ENCODE assay signal across 8 cellular contexts in the genomic region with DNA sequence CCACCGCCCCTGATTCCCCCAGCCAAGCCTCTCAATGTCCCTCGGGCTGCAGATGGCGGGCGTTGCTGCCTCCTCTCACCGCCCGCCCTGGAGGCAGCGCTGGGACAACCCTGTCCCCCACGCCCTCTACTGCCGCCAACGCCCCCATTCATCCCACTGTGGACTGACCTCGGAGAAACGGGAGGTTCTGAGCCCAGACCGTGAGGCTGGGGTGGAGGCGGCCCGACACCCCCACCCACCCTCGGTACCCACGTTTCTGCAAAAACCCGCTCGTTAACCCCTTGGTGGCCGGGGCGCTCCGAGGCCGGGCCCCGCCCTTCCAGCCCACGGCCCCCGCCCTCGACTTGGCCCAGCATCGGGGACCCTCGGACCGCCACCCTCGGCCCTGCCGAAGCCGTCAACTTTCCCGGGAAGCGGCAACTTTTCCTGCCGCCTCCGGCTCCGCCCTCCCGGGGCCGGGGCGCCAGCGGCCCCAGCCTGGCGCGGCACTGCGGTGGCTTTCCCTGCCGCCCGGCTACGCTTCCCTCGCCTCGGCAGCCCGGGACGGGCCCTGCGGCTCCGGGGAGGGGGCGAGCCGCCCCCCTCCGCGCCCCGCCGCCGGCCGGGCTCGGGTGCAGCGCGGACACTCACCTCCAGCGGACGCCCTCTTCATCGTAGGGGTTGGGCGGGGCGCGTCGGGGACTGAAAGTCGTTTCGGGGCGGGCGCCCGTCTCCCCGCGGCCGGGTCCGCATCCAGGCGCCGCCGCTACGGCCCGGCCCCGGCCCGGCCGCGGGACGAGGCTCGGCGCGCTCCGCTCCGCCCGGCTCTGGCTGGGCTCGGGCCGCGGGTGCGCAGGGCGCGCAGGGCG. TPM values are rescaled to one million over a fixed set of nuclear protein-coding genes. Genes with fewer than 3 reads are reported as not detected.
A peak's percentile ranks its signal among the peaks of the same experiment; 100 is the strongest.
DNase-seq lines count a peak whose midpoint lies in the region; ATAC-seq and TF ChIP-seq lines count a peak whose summit lies in the region.

No MANE protein-coding gene starts in this region.

- TF ChIP-seq CTCF in BE2C (IDR thresholded peaks at IDR 0.05; ENCODE audit: low read depth, low read length) (no peak), coronary artery (IDR thresholded peaks at IDR 0.05) (no peak), nephron (IDR thresholded peaks at IDR 0.05; ENCODE audit: unreplicated experiment in 3 of 3) (no peak)

- peak overlapping the region; percentile 49 for H3K4me3 ChIP-seq in BE2C (ENCODE audit: low read depth, low read length)
- peak overlapping the region; percentile 63 for H3K4me3 ChIP-seq in HUES64 (ENCODE audit: low read length)
- peak overlapping the region; percentile 79 for H3K4me3 ChIP-seq in coronary artery

- no peaks in the 10 kb centered on the region for H3K9me3 Mint-ChIP-seq in nephron

- DNase-seq in BE2C: no peak
- DNase-seq in coronary artery (ENCODE audit: low spot score): no peak
- no peak for DNase-seq in NCI-H2029 treated with DMSO at 0.1 percent for 48 hours (lab: John Stamatoyannopoulos, UW)
- no peak for DNase-seq in NOMO-1 (lab: John Stamatoyannopoulos, UW; ENCODE audit: unreplicated experiment in 2 of 2)

- H3K4me1 Mint-ChIP-seq in nephron: peaks cover 8% of the 10 kb centered on the region

- H3K27ac Mint-ChIP-seq in nephron: no peak overlapping the region

- H3K4me1 ChIP-seq in BE2C (no peaks in the 10 kb centered on the region), HUES64 (ENCODE audit: insufficient read depth, low read length) (no peaks in the 10 kb centered on the region; the same call in none of the 2 replicates)

- H3K27me3 ChIP-seq in BE2C: no peaks in the 10 kb centered on the region
- H3K27me3 ChIP-seq in HUES64 (ENCODE audit: insufficient read depth, low read length): no peaks in the 10 kb centered on the region

- no peak for ATAC-seq in HG02938 (IDR thresholded peaks at IDR 0.05; ENCODE audit: unreplicated experiment)
- ATAC-seq in GM21381 (IDR thresholded peaks at IDR 0.05; ENCODE audit: unreplicated experiment): no peak

- peak overlapping the region in 2 of 3 experiments; percentile 71 to 75 for H3K4me3 Mint-ChIP-seq in nephron

- H3K27ac ChIP-seq in HUES64 (ENCODE audit: low read depth, low read length) (no peak overlapping the region), coronary artery (peak overlapping the region in 1 of 2 donors; percentile 11)

- WGBS in HUES64: 1% methylated on average over 103 of the region's 104 CpGs

- peak overlapping the region; percentile 81 for H3K9ac ChIP-seq in HUES64 (ENCODE audit: low read depth, low read length)

- H3K9me3 ChIP-seq in BE2C (no peaks in the 10 kb centered on the region), HUES64 (ENCODE audit: insufficient read depth, low read depth, low read length) (no peaks in the 10 kb centered on the region)

- H3K36me3 ChIP-seq in BE2C (no peaks in the 10 kb centered on the region), HUES64 (ENCODE audit: insufficient read depth, low read length) (no peaks in the 10 kb centered on the region)

- H3K27me3 Mint-ChIP-seq in nephron (ENCODE audit: low read depth): peaks cover 4% of the 10 kb centered on the region

- H3K36me3 Mint-ChIP-seq in nephron (ENCODE audit: low read depth): no peaks in the 10 kb centered on the region

RNA-seq across cellular contexts. Expression of gene RTN4R, which starts 0.5 kb away (rescaled TPM):
- 68.7 TPM for polyA plus RNA-seq in BE2C (2012; ENCODE audit: insufficient read depth, insufficient read length, low read depth)
- polyA plus RNA-seq in HUES64 (2013, experiment 1 of 2): 15.2 TPM
- polyA plus RNA-seq in HUES64 (2013, experiment 2 of 2): 19.4 TPM

RNA-seq across cellular contexts. Expression of gene DGCR6L, which starts 52.2 kb away (rescaled TPM):
- 200 TPM for polyA plus RNA-seq in BE2C (2012; ENCODE audit: insufficient read depth, insufficient read length, low read depth)
- 44.0 TPM for polyA plus RNA-seq in HUES64 (2013, experiment 1 of 2)
- 41.0 TPM for polyA plus RNA-seq in HUES64 (2013, experiment 2 of 2)
